8 cellular contexts compared by ENCODE assay signal in the genomic region with DNA sequence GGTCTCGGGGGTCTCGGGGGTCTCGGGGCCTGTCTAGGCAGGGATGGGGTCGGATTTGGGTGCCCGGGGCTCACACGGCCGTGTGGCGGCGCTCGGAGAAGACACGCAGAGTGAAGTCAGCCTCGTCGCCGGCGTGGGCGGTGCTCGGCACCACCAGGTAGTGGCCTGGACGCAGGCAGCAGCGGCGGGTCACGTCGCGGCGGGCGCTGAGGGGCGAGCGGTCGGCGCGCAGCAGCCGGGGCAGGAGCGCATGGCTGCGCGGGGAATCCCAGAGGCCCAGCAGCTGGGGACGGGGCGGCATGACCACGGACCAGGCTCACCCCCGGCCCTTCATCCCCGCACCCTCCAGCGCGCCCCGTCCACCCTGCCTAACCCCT. TPM values are rescaled to one million over a fixed set of nuclear protein-coding genes. Genes with fewer than 3 reads are reported as not detected.
DNase-seq lines count a peak whose midpoint lies in the region; ATAC-seq, FAIRE-seq and TF ChIP-seq lines count a peak whose summit lies in the region.

No MANE protein-coding gene starts in this region.

- peak overlapping the region; percentile 77 for H3K4me3 Mint-ChIP-seq in activated CD4-positive, alpha-beta T cell treated with anti-CD3 and anti-CD28 coated beads, Interleukin-2, amount 10 ng/mL, durations not matched to agents 24 days and 14 days
- H3K4me3 Mint-ChIP-seq in endodermal cell: peak overlapping the region; percentile 62
- H3K4me3 Mint-ChIP-seq in natural killer cell: peak overlapping the region; percentile 85

- no peaks in the 10 kb centered on the region for H3K9me3 Mint-ChIP-seq in activated CD4-positive, alpha-beta T cell treated with anti-CD3 and anti-CD28 coated beads, Interleukin-2, amount 10 ng/mL, durations not matched to agents 24 days and 14 days
- peaks cover 2% of the 10 kb centered on the region for H3K9me3 Mint-ChIP-seq in endodermal cell
- no peaks in the 10 kb centered on the region for H3K9me3 Mint-ChIP-seq in natural killer cell

- intact Hi-C loops in activated CD4-positive, alpha-beta T cell treated with anti-CD3 and anti-CD28 coated beads, Interleukin-2, amount 10 ng/mL, durations not matched to agents 24 days and 14 days (cut with micrococcal nuclease): no loop called here
- intact Hi-C loops in natural killer cell (cut with micrococcal nuclease): loop anchor here (10.0 kb wide), 1 partner anchor 129 kb away; no protein-coding TSS in a partner anchor

- H3K9me3 ChIP-seq in endodermal cell (ENCODE audit: control insufficient read depth, low read length): no peaks in the 10 kb centered on the region
- H3K9me3 ChIP-seq in upper lobe of left lung: no peaks in the 10 kb centered on the region

- H3K27ac ChIP-seq in endodermal cell (ENCODE audit: low read depth, low read length): no peak overlapping the region
- peak overlapping the region; percentile 47 to 79 (median 71) for H3K27ac ChIP-seq in upper lobe of left lung

- H3K27me3 ChIP-seq in endodermal cell (ENCODE audit: control insufficient read depth, insufficient read depth, low read length, poor library complexity, severe bottlenecking) (no peaks in the 10 kb centered on the region), upper lobe of left lung (no peaks in the 10 kb centered on the region)

- H3K4me1 Mint-ChIP-seq in activated CD4-positive, alpha-beta T cell treated with anti-CD3 and anti-CD28 coated beads, Interleukin-2, amount 10 ng/mL, durations not matched to agents 24 days and 14 days: peaks cover 41% of the 10 kb centered on the region
- H3K4me1 Mint-ChIP-seq in endodermal cell (peaks cover 14% of the 10 kb centered on the region), natural killer cell (peaks cover 64 to 83% of the 10 kb centered on the region in 2 donors)

- peaks cover 6% of the 10 kb centered on the region for H3K36me3 Mint-ChIP-seq in activated CD4-positive, alpha-beta T cell treated with anti-CD3 and anti-CD28 coated beads, Interleukin-2, amount 10 ng/mL, durations not matched to agents 24 days and 14 days (ENCODE audit: low read depth)
- H3K36me3 Mint-ChIP-seq in endodermal cell (ENCODE audit: low read depth) (peaks cover 23% of the 10 kb centered on the region), natural killer cell (no peaks in the 10 kb centered on the region)

- no peak for TF ChIP-seq EP300 in upper lobe of left lung (IDR thresholded peaks at IDR 0.05)

- TF ChIP-seq CTCF in endodermal cell (conservative IDR thresholded peaks at IDR 0.05): no peak
- TF ChIP-seq CTCF in natural killer cell (IDR thresholded peaks at IDR 0.05): no peak
- peak in 1 of 6 experiments; percentile 16 for TF ChIP-seq CTCF in upper lobe of left lung (IDR thresholded peaks at IDR 0.05)

- WGBS in endodermal cell (ENCODE audit: insufficient coverage in 1 of 2, insufficient read length in 1 of 2), 2 experiments: 3 to 4% methylated on average over 5 to 41 of the region's 42 CpGs
- no CpG with 5 or more reads among the region's 42 CpGs for WGBS in upper lobe of left lung, 2 donors

- H3K27me3 Mint-ChIP-seq in activated CD4-positive, alpha-beta T cell treated with anti-CD3 and anti-CD28 coated beads, Interleukin-2, amount 10 ng/mL, durations not matched to agents 24 days and 14 days: peaks cover 9% of the 10 kb centered on the region
- H3K27me3 Mint-ChIP-seq in endodermal cell (ENCODE audit: insufficient read depth): peaks cover 7% of the 10 kb centered on the region
- no peaks in the 10 kb centered on the region for H3K27me3 Mint-ChIP-seq in natural killer cell (ENCODE audit: low read depth in 2 of 2)

- ATAC-seq in natural killer cell: peak; percentile 52 to 67 (median 66)
- ATAC-seq in upper lobe of left lung (ENCODE audit: low FRiP score in 2 of 2): peak in 1 of 2 donors; percentile 20
- no peak for ATAC-seq in GM21360 (IDR thresholded peaks at IDR 0.05; ENCODE audit: unreplicated experiment)

- peaks cover 18% of the 10 kb centered on the region for H3K36me3 ChIP-seq in endodermal cell (ENCODE audit: control insufficient read depth, insufficient read depth, low read length)
- H3K36me3 ChIP-seq in upper lobe of left lung: peaks cover 0 to 12% (median 6%) of the 10 kb centered on the region in 4 donors

- TF ChIP-seq POLR2A in upper lobe of left lung (IDR thresholded peaks at IDR 0.05): peak in 1 of 4 donors; percentile 51

- H3K4me3 ChIP-seq in endodermal cell (ENCODE audit: low read length) (no peak overlapping the region), upper lobe of left lung (peak overlapping the region; percentile 18 to 50 (median 46))

- H3K9ac ChIP-seq in endodermal cell (ENCODE audit: extremely low read depth, low read length, poor library complexity, severe bottlenecking): no peak overlapping the region

- DNase-seq in AG08396 (ENCODE audit: low spot score): peak; percentile 58
- DNase-seq in HTR-8/SVneo (ENCODE audit: insufficient read length, low spot score): peak; percentile 45
- peak; percentile 87 for DNase-seq in activated CD4-positive, alpha-beta T cell treated with anti-CD3 and anti-CD28 coated beads, Interleukin-2, amount 10 ng/mL, durations not matched to agents 24 days and 14 days
- peak; percentile 86 for DNase-seq in endodermal cell
- peak; percentile 58 for DNase-seq in natural killer cell
- peak; percentile 54 to 93 for DNase-seq in upper lobe of left lung
- no peak for DNase-seq in DMS153 (lab: John Stamatoyannopoulos, UW)

- peak overlapping the region; percentile 77 for H3K27ac Mint-ChIP-seq in activated CD4-positive, alpha-beta T cell treated with anti-CD3 and anti-CD28 coated beads, Interleukin-2, amount 10 ng/mL, durations not matched to agents 24 days and 14 days
- H3K27ac Mint-ChIP-seq in endodermal cell (no peak overlapping the region), natural killer cell (peak overlapping the region; percentile 86 to 95)

- H3K4me1 ChIP-seq in endodermal cell (ENCODE audit: control insufficient read depth, insufficient read depth, low read length) (peaks cover 10% of the 10 kb centered on the region), upper lobe of left lung (peaks cover 31 to 62% (median 47%) of the 10 kb centered on the region in 4 donors)

- no peak for FAIRE-seq in HTR-8/SVneo (lab: Jason Lieb, UNC)

RNA-seq across cellular contexts. Expression of gene CAPN12, which starts 8.2 kb away (rescaled TPM):
- 3.2 and 3.5 TPM in 2 replicates for total RNA-seq in activated CD4-positive, alpha-beta T cell treated with anti-CD3 and anti-CD28 coated beads, Interleukin-2, amount 10 ng/mL, durations not matched to agents 24 days and 14 days
- total RNA-seq in endodermal cell (10 to 100 TPM; 14.5 to 83.0 TPM), natural killer cell (10 to 100 TPM in 2 of 3 donors, 1 to 10 TPM in 1; 7.4 to 51.0 (median 26.7) TPM), upper lobe of left lung (10 to 100 TPM in 3 of 6 donors, 1 to 10 TPM in 3; 5.2 to 93.2 (median 11.1) TPM)
- polyA plus RNA-seq in endodermal cell (2013, experiment 1 of 2): 9.1 TPM
- 8.0 TPM for polyA plus RNA-seq in endodermal cell (2013, experiment 2 of 2)

RNA-seq across cellular contexts. Expression of gene LGALS7, which starts 37.3 kb away (rescaled TPM):
- total RNA-seq in activated CD4-positive, alpha-beta T cell treated with anti-CD3 and anti-CD28 coated beads, Interleukin-2, amount 10 ng/mL, durations not matched to agents 24 days and 14 days: not detected in 2 replicates
- total RNA-seq in endodermal cell: 1 to 10 TPM in 1 of 2 donors, not detected in 1; 1.8 TPM
- polyA plus RNA-seq in endodermal cell (2013, experiment 1 of 2): not detected
- polyA plus RNA-seq in endodermal cell (2013, experiment 2 of 2): not detected
- not detected for total RNA-seq in natural killer cell
- total RNA-seq in upper lobe of left lung: not detected

RNA-seq across cellular contexts. Expression of gene LGALS7B, which starts 53.0 kb away (rescaled TPM):
- total RNA-seq in activated CD4-positive, alpha-beta T cell treated with anti-CD3 and anti-CD28 coated beads, Interleukin-2, amount 10 ng/mL, durations not matched to agents 24 days and 14 days: not detected in 2 replicates
- not detected for total RNA-seq in endodermal cell
- polyA plus RNA-seq in endodermal cell (2013, experiment 1 of 2): not detected
- polyA plus RNA-seq in endodermal cell (2013, experiment 2 of 2): not detected
- total RNA-seq in natural killer cell: not detected
- 10 to 100 TPM in 1 of 6 donors, not detected in 5; 12.4 TPM for total RNA-seq in upper lobe of left lung
